Comparison of ENCODE assay signal across 20 cellular contexts in the genomic region with DNA sequence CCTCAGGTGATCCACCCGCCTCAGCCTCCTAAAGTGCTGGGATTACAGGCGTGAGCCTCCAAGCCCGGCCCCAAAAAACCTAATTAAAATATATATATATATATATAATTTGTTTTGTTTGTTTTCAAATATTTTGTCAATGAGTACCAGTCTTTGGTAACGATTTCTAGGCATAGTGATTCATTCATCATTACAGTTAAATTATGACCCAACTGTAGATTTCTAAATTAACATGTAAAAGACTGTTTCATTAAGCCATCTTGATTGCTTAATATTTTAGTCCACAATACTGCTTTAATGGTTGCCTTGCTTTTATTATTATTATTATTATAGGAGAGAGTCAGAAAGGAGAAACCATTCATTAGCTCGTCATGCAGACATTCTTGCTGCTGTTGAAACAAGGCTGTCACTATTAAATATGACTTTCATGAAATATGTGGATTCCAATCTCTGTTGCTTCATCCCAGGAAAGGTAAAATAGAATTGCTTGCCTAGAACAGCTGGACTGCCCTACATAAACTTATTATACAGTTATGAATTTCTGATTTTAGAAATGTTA. TPM values are rescaled to one million over a fixed set of nuclear protein-coding genes. Genes with fewer than 3 reads are reported as not detected.
DNase-seq lines count a peak whose midpoint lies in the region; ATAC-seq, FAIRE-seq and TF ChIP-seq lines count a peak whose summit lies in the region.
"Had no signal": no experiment of that assay in that cellular context is flagged by ENCODE, and none has a peak within 500 bp of the region (broad histone marks: within the 10 kb centered on the region; RNA-seq: fewer than 3 reads in every experiment).

No MANE protein-coding gene starts in this region.

- H3K9me3 ChIP-seq in MG63: no peaks in the 10 kb centered on the region; the same call in 1 of the 2 replicates

- CTCF ChIA-PET in RWPE1 (lab: Yijun Ruan, JAX): no interaction called here

- no peak for FAIRE-seq in bronchial epithelial cell (lab: Jason Lieb, UNC)
- FAIRE-seq: GM12891, HepG2, HTR-8/SVneo had no signal

- H3K36me3 ChIP-seq in bronchial epithelial cell (ENCODE audit: control insufficient read depth, insufficient read depth, low read length): peaks cover 4% of the 10 kb centered on the region
- H3K36me3 ChIP-seq in MG63: peaks cover 49% of the 10 kb centered on the region

- H3K4me3 ChIP-seq in bronchial epithelial cell (ENCODE audit: low read depth, low read length) (no peak overlapping the region), MG63 (no peak overlapping the region)
- H3K4me3 ChIP-seq: BLaER1, GM23338 had no signal

- TF ChIP-seq CTCF in C4-2B (conservative IDR thresholded peaks at IDR 0.05) (no peak), RWPE1 (conservative IDR thresholded peaks at IDR 0.05; ENCODE audit: low read depth) (no peak), bronchial epithelial cell (IDR thresholded peaks at IDR 0.05; ENCODE audit: insufficient read depth, low read length, severe bottlenecking) (no peak), omental fat pad (IDR thresholded peaks at IDR 0.05) (no peak)

- peak; percentile 14 for DNase-seq in RWPE1 (ENCODE audit: low spot score)
- peak; percentile 57 for DNase-seq in bronchial epithelial cell (ENCODE audit: low read depth)
- DNase-seq in omental fat pad (ENCODE audit: low spot score): no peak
- DNase-seq in DMS114 treated with DMSO at 0.1 percent for 48 hours (lab: John Stamatoyannopoulos, UW; ENCODE audit: unreplicated experiment): no peak
- DNase-seq in MG63: no peak
- DNase-seq in hippocampal formation (lab: John Stamatoyannopoulos, UW): no peak
- DNase-seq: 8988T; AML-193; Calu3; CD4-positive, CD25-positive, alpha-beta regulatory T cell; DMS153; DMS79 treated with DMSO at 0.1 percent for 48 hours; EL; H7 had no signal

- ATAC-seq in omental fat pad (ENCODE audit: low FRiP score): peak; percentile 37
- ATAC-seq: GM23338, HepG2 had no signal

- H3K27ac ChIP-seq in C4-2B (peak overlapping the region; percentile 36; the same call in 1 of the 2 replicates), RWPE1 (peak overlapping the region; percentile 87)
- H3K27ac ChIP-seq: BLaER1 had no signal

- POLR2A ChIA-PET in RWPE1 (lab: Yijun Ruan, JAX; ENCODE audit: low non-redundant PET): no interaction called here

- H3K27me3 ChIP-seq in bronchial epithelial cell (ENCODE audit: control insufficient read depth, insufficient read depth, low read length) (no peaks in the 10 kb centered on the region), MG63 (no peaks in the 10 kb centered on the region)
- H3K27me3 ChIP-seq: BLaER1 had no signal

RNA-seq across cellular contexts. Expression of a gene that starts 19.9 kb away (rescaled TPM):
- total RNA-seq in bronchial epithelial cell (35.8 and 42.0 TPM in 2 replicates), omental fat pad (10 to 100 TPM; 24.9 to 32.7 (median 27.6) TPM)
- total RNA-seq in MG63 (2014; rRNA removed; shearing (Covaris generic); ENCODE audit: low replicate concordance): 34.1 and 40.2 TPM in 2 replicates

RNA-seq across cellular contexts. Expression of a gene that starts 49.2 kb away (rescaled TPM):
- total RNA-seq in bronchial epithelial cell (22.5 and 30.0 TPM in 2 replicates), omental fat pad (100 to 1,000 TPM in 2 of 4 donors, 10 to 100 TPM in 2; 73.5 to 178 (median 120) TPM)
- 138 and 160 TPM in 2 replicates for total RNA-seq in MG63 (2014; rRNA removed; shearing (Covaris generic); ENCODE audit: low replicate concordance)

Comparison
In these comparisons a context has a peak if more than half of its experiments do, and no peak if none do; other contexts are left out.
1. DNase-seq: peak in RWPE1 (single experiment) and bronchial epithelial cell (single experiment); none in omental fat pad (single experiment), DMS114 treated with DMSO at 0.1 percent for 48 hours (single experiment), MG63 (single experiment) and hippocampal formation (0 of 2).